In genomic region chr18:63236417-63236816, GRCh38 we compare ENCODE assay signal across 1 cellular context.
TF ChIP-seq lines count a peak whose summit lies in the region.

No MANE protein-coding gene starts in this region.

TF ChIP-seq in SK-N-SH, 30 proteins besides CTCF, POLR2A, EP300 and RAD21 (continued from another document):
- TF ChIP-seq POLR2AphosphoS5 (IDR thresholded peaks at IDR 0.05; ENCODE audit: low read depth, low read length) (no peak), TCF12 (IDR thresholded peaks at IDR 0.05) (no peak), JUND (IDR thresholded peaks at IDR 0.05) (no peak), NRF1 (IDR thresholded peaks at IDR 0.05; ENCODE audit: low read depth, low read length) (no peak), PBX3 (IDR thresholded peaks at IDR 0.05) (no peak), ELF1 (IDR thresholded peaks at IDR 0.05) (no peak), FOXJ3 (CRISPR knock-in tag; IDR thresholded peaks at IDR 0.05) (no peak), FOXM1 (IDR thresholded peaks at IDR 0.05; ENCODE audit: low read depth) (no peak), NFIC (IDR thresholded peaks at IDR 0.05; ENCODE audit: borderline replicate concordance) (no peak), TAF1 (IDR thresholded peaks at IDR 0.05; ENCODE audit: borderline replicate concordance, low read depth, low read length) (no peak)
